In genomic region chr17:4034610-4035009, GRCh38 we compare ENCODE assay signal across 6 cellular contexts.
DNase-seq lines count a peak whose midpoint lies in the region; ATAC-seq and TF ChIP-seq lines count a peak whose summit lies in the region.
"Not testable (repeated sequence)": the region's sequence is repeated elsewhere in the genome, so short reads cannot be mapped to it uniquely, and the experiment has no call there.

No MANE protein-coding gene starts in this region.

- CTCF ChIA-PET in HEK293 (lab: Yijun Ruan, JAX) = interaction anchor here (0.5 to 1.9 kb wide), 6 partner anchors 9 to 780 kb away, joined by 3 to 10 read pairs (median 4); no protein-coding TSS in a partner anchor

- POLR2A ChIA-PET in HEK293 (lab: Yijun Ruan, JAX) = not testable (repeated sequence)

- H3K36me3 ChIP-seq in HEK293 (ENCODE audit: control insufficient read depth in 2 of 2, insufficient read depth in 1 of 2, low read length in 2 of 2) = peaks cover 46 to 77% of the 10 kb centered on the region in 2 experiments
- not testable (repeated sequence) for H3K36me3 ChIP-seq in endocrine pancreas (ENCODE audit: control insufficient read depth, insufficient read depth, low read length); mucosa of descending colon (ENCODE audit: low read depth)

- intact Hi-C loops in mucosa of descending colon (cut with DNase I, micrococcal nuclease) = not testable (repeated sequence)

- not testable (repeated sequence) for H3K4me1 Mint-ChIP-seq in T-helper 17 cell; stimulated activated memory B cell treated with anti-CD40 and anti-IgM and Interleukin-4, amounts not matched to agents 10 μg/mL and 1 μg/mL and 100 μg/mL, for 72 hours

- H3K27ac Mint-ChIP-seq in T-helper 17 cell = peak overlapping the region; percentile 93
- peak overlapping the region; percentile 34 for H3K27ac Mint-ChIP-seq in stimulated activated memory B cell treated with anti-CD40 and anti-IgM and Interleukin-4, amounts not matched to agents 10 μg/mL and 1 μg/mL and 100 μg/mL, for 72 hours

- ATAC-seq in T-helper 17 cell; stimulated activated memory B cell treated with anti-CD40 and anti-IgM and Interleukin-4, amounts not matched to agents 10 μg/mL and 1 μg/mL and 100 μg/mL, for 72 hours: not testable (repeated sequence)
- ATAC-seq in mucosa of descending colon = peak; percentile 29

- H3K9ac ChIP-seq in endocrine pancreas (ENCODE audit: control insufficient read depth, insufficient read depth, low read length) = not testable (repeated sequence)

- not testable (repeated sequence) for TF ChIP-seq CTCF in HEK293 (tag by site-specific recombination; IDR thresholded peaks at IDR 0.05); mucosa of descending colon (IDR thresholded peaks at IDR 0.05)

- H3K36me3 Mint-ChIP-seq in T-helper 17 cell (ENCODE audit: low read depth) = not testable (repeated sequence)
- H3K36me3 Mint-ChIP-seq in stimulated activated memory B cell treated with anti-CD40 and anti-IgM and Interleukin-4, amounts not matched to agents 10 μg/mL and 1 μg/mL and 100 μg/mL, for 72 hours = peaks cover 61% of the 10 kb centered on the region

- H3K4me3 ChIP-seq in HEK293 (ENCODE audit: low read depth, low read length); mucosa of descending colon: not testable (repeated sequence)
- peak overlapping the region; percentile 37 for H3K4me3 ChIP-seq in endocrine pancreas (ENCODE audit: control insufficient read depth, insufficient read depth, low read length)

- not testable (repeated sequence) for H3K27ac ChIP-seq in HEK293 (ENCODE audit: extremely low read depth, low read depth, low read length)

- H3K27me3 Mint-ChIP-seq in T-helper 17 cell; stimulated activated memory B cell treated with anti-CD40 and anti-IgM and Interleukin-4, amounts not matched to agents 10 μg/mL and 1 μg/mL and 100 μg/mL, for 72 hours: not testable (repeated sequence)

- not testable (repeated sequence) for H3K9me3 Mint-ChIP-seq in stimulated activated memory B cell treated with anti-CD40 and anti-IgM and Interleukin-4, amounts not matched to agents 10 μg/mL and 1 μg/mL and 100 μg/mL, for 72 hours

- H3K27me3 ChIP-seq in endocrine pancreas (ENCODE audit: control insufficient read depth, insufficient read depth, low read length) = not testable (repeated sequence)

- not testable (repeated sequence) for H3K4me1 ChIP-seq in HEK293 (ENCODE audit: control insufficient read depth, insufficient read depth, low read length); mucosa of descending colon (ENCODE audit: low read depth)
- H3K4me1 ChIP-seq in endocrine pancreas (ENCODE audit: control insufficient read depth, insufficient read depth, low read length) = peaks cover 16% of the 10 kb centered on the region

- DNase-seq in DMS53 (lab: John Stamatoyannopoulos, UW) = peak; percentile 67
- not testable (repeated sequence) for DNase-seq in T-helper 17 cell, mucosa of descending colon

- H3K4me3 Mint-ChIP-seq in T-helper 17 cell; stimulated activated memory B cell treated with anti-CD40 and anti-IgM and Interleukin-4, amounts not matched to agents 10 μg/mL and 1 μg/mL and 100 μg/mL, for 72 hours: not testable (repeated sequence)

- H3K9me3 ChIP-seq in HEK293 (ENCODE audit: control insufficient read depth, insufficient read depth, low read depth, low read length); T-helper 17 cell (ENCODE audit: control insufficient read depth, low read length, poor library complexity, severe bottlenecking); endocrine pancreas (ENCODE audit: control insufficient read depth, low read length); mucosa of descending colon: not testable (repeated sequence)

TF ChIP-seq in HEK293, 187 proteins besides CTCF, POLR2A, EP300 and RAD21:
- TF ChIP-seq ZNF121 (tag by site-specific recombination; IDR thresholded peaks at IDR 0.05) = peak; percentile 63
